Comparison of ENCODE assay signal across 17 cellular contexts in the genomic region with DNA sequence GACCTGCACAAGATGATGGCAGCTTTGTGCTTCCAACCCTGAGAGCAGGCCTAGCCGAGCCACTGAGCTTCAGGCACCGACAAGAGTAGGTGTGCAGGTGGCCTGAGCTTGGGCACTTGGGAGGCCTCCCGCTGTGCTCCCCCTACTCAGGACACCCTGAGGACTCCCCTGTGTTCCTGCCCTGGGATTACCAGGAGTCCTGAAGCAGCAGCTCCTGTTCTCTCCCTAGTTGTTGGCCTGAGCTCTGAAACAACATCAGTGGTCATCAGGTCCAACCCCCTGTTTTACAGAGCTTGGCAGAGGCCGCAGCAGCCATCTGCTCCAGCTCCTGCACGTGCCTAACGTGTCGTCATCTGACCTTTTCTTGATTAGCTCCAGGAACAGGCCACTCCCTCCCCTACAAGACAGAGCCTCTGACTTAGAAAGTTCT. TPM values are rescaled to one million over a fixed set of nuclear protein-coding genes. Genes with fewer than 3 reads are reported as not detected.
DNase-seq lines count a peak whose midpoint lies in the region; ATAC-seq and TF ChIP-seq lines count a peak whose summit lies in the region.
"Had no signal": no experiment of that assay in that cellular context is flagged by ENCODE, and none has a peak within 500 bp of the region (broad histone marks: within the 10 kb centered on the region; RNA-seq: fewer than 3 reads in every experiment).

No MANE protein-coding gene starts in this region.

- no peak for TF ChIP-seq EP300 in transverse colon (IDR thresholded peaks at IDR 0.05; ENCODE audit: low read depth)

- no peaks in the 10 kb centered on the region for H3K36me3 Mint-ChIP-seq in activated naive CD8-positive, alpha-beta T cell treated with anti-CD3 and anti-CD28 coated beads, Interleukin-2, amount 50 U/mL, for 24 hours (ENCODE audit: low read depth)
- H3K36me3 Mint-ChIP-seq in activated naive CD8-positive, alpha-beta T cell treated with anti-CD3 and anti-CD28 coated beads for 36 hours: no peaks in the 10 kb centered on the region
- no peaks in the 10 kb centered on the region for H3K36me3 Mint-ChIP-seq in activated T-helper 1 cell treated with anti-CD3 and anti-CD28 coated beads, Interleukin-12 subunit alpha, Interleukin-12 subunit beta, Interleukin-2, Interleukin-4 antibody, amounts not matched to agents 30 ng/mL and 10 ng/mL and 1 ng/mL, durations not matched to agents 14 hours and 24 hours and 36 hours (ENCODE audit: low read depth)
- H3K36me3 Mint-ChIP-seq: CD4-positive, alpha-beta memory T cell had no signal

- intact Hi-C loops in right lobe of liver (cut with DNase I) (loop anchor here in 1 of 2 donors (10.0 kb wide), 1 partner anchor 107 kb away; no protein-coding TSS in a partner anchor), transverse colon (cut with DNase I; ENCODE audit: low total_unique reads) (no loop called here)
- intact Hi-C loops in activated T-helper 1 cell treated with anti-CD3 and anti-CD28 coated beads, Interleukin-12 subunit alpha, Interleukin-12 subunit beta, Interleukin-2, Interleukin-4 antibody, amounts not matched to agents 30 ng/mL and 10 ng/mL and 1 ng/mL, durations not matched to agents 14 hours and 24 hours and 36 hours (cut with micrococcal nuclease): no loop called here

- H3K4me1 ChIP-seq in right lobe of liver (peaks cover 0 to 21% (median 6%) of the 10 kb centered on the region in 4 donors), transverse colon (peaks cover 0 to 13% (median 6%) of the 10 kb centered on the region in 4 donors)

- no CpG with 5 or more reads among the region's 7 CpGs for WGBS in right lobe of liver (ENCODE audit: insufficient coverage, low coverage, low lambda C conversion rate, missing lambda C conversion rate)
- 42 to 59% methylated on average over 4 to 7 of the region's 7 CpGs for WGBS in transverse colon (ENCODE audit: low coverage in 1 of 2), 2 donors

- no peaks in the 10 kb centered on the region for H3K4me1 Mint-ChIP-seq in activated naive CD8-positive, alpha-beta T cell treated with anti-CD3 and anti-CD28 coated beads, Interleukin-2, amount 50 U/mL, for 24 hours
- H3K4me1 Mint-ChIP-seq in activated naive CD8-positive, alpha-beta T cell treated with anti-CD3 and anti-CD28 coated beads for 36 hours: no peaks in the 10 kb centered on the region
- H3K4me1 Mint-ChIP-seq in activated T-helper 1 cell treated with anti-CD3 and anti-CD28 coated beads, Interleukin-12 subunit alpha, Interleukin-12 subunit beta, Interleukin-2, Interleukin-4 antibody, amounts not matched to agents 30 ng/mL and 10 ng/mL and 1 ng/mL, durations not matched to agents 14 hours and 24 hours and 36 hours (ENCODE audit: low read depth): no peaks in the 10 kb centered on the region
- H3K4me1 Mint-ChIP-seq: CD4-positive, alpha-beta memory T cell had no signal

- H3K4me3 ChIP-seq in fibroblast of mammary gland (ENCODE audit: control insufficient read depth, low read depth, low read length) (no peak overlapping the region), right lobe of liver (no peak overlapping the region), transverse colon (no peak overlapping the region)

- no peak for DNase-seq in activated naive CD8-positive, alpha-beta T cell treated with anti-CD3 and anti-CD28 coated beads, Interleukin-2, amount 50 U/mL, for 24 hours
- no peak for DNase-seq in activated naive CD8-positive, alpha-beta T cell treated with anti-CD3 and anti-CD28 coated beads for 36 hours
- DNase-seq in fibroblast of mammary gland (ENCODE audit: low read depth) (peak; percentile 87), right lobe of liver (peak in 1 of 3 donors; percentile 82), transverse colon (peak; percentile 46), NCI-H69 (lab: John Stamatoyannopoulos, UW) (no peak)
- no peak for DNase-seq in activated T-helper 1 cell treated with anti-CD3 and anti-CD28 coated beads, Interleukin-12 subunit alpha, Interleukin-12 subunit beta, Interleukin-2, Interleukin-4 antibody, amounts not matched to agents 30 ng/mL and 10 ng/mL and 1 ng/mL, durations not matched to agents 14 hours and 24 hours and 36 hours (ENCODE audit: low spot score)
- DNase-seq: 8988T; activated CD8-positive, alpha-beta memory T cell treated with anti-CD3 and anti-CD28 coated beads for 24 hours; activated gamma-delta T cell treated with Interleukin-2 at 50 U/mL for 16 hours; CD4-positive, alpha-beta memory T cell; kidney glomerular epithelial cell; NCI-H1105; NCI-H345; stimulated activated CD4-positive, alpha-beta T cell treated with anti-CD3 and anti-CD28 coated beads, Interleukin-2, amount 100 ng/mL, for 24 hours had no signal

- H3K36me3 ChIP-seq in right lobe of liver (no peaks in the 10 kb centered on the region), transverse colon (no peaks in the 10 kb centered on the region)

- no peak for TF ChIP-seq POLR2A in right lobe of liver (IDR thresholded peaks at IDR 0.05)
- no peak for TF ChIP-seq POLR2A in transverse colon (IDR thresholded peaks at IDR 0.05)

- TF ChIP-seq CTCF in fibroblast of mammary gland (conservative IDR thresholded peaks at IDR 0.05; ENCODE audit: control insufficient read depth, insufficient read depth, low read depth, low read length) (no peak), right lobe of liver (IDR thresholded peaks at IDR 0.05) (no peak), transverse colon (IDR thresholded peaks at IDR 0.05) (no peak)

- ATAC-seq in activated naive CD8-positive, alpha-beta T cell treated with anti-CD3 and anti-CD28 coated beads, Interleukin-2, amount 50 U/mL, for 24 hours: peak; percentile 38
- ATAC-seq in right lobe of liver: peak; percentile 31 to 68 (median 55)
- ATAC-seq in HG03378 (IDR thresholded peaks at IDR 0.05; ENCODE audit: unreplicated experiment): no peak

- no peaks in the 10 kb centered on the region for H3K9me3 Mint-ChIP-seq in activated naive CD8-positive, alpha-beta T cell treated with anti-CD3 and anti-CD28 coated beads, Interleukin-2, amount 50 U/mL, for 24 hours
- no peaks in the 10 kb centered on the region for H3K9me3 Mint-ChIP-seq in activated naive CD8-positive, alpha-beta T cell treated with anti-CD3 and anti-CD28 coated beads for 36 hours
- no peaks in the 10 kb centered on the region for H3K9me3 Mint-ChIP-seq in activated T-helper 1 cell treated with anti-CD3 and anti-CD28 coated beads, Interleukin-12 subunit alpha, Interleukin-12 subunit beta, Interleukin-2, Interleukin-4 antibody, amounts not matched to agents 30 ng/mL and 10 ng/mL and 1 ng/mL, durations not matched to agents 14 hours and 24 hours and 36 hours
- H3K9me3 Mint-ChIP-seq: CD4-positive, alpha-beta memory T cell had no signal

- H3K27me3 ChIP-seq in right lobe of liver (no peaks in the 10 kb centered on the region), transverse colon (no peaks in the 10 kb centered on the region)

- in situ Hi-C loops in transverse colon (cut with MboI; ENCODE audit: low pct_ligation_motif_present in 1 of 4, low pct_unique_long_range_greater_than_20kb in 1 of 4, low sequenced_read_pairs in 3 of 4): loop anchor here in 2 of 4 donors (25.0 kb wide), 1 partner anchor 319 kb away; no protein-coding TSS in a partner anchor

- H3K27me3 Mint-ChIP-seq in activated naive CD8-positive, alpha-beta T cell treated with anti-CD3 and anti-CD28 coated beads, Interleukin-2, amount 50 U/mL, for 24 hours: no peaks in the 10 kb centered on the region
- H3K27me3 Mint-ChIP-seq in activated naive CD8-positive, alpha-beta T cell treated with anti-CD3 and anti-CD28 coated beads for 36 hours: no peaks in the 10 kb centered on the region
- H3K27me3 Mint-ChIP-seq in activated T-helper 1 cell treated with anti-CD3 and anti-CD28 coated beads, Interleukin-12 subunit alpha, Interleukin-12 subunit beta, Interleukin-2, Interleukin-4 antibody, amounts not matched to agents 30 ng/mL and 10 ng/mL and 1 ng/mL, durations not matched to agents 14 hours and 24 hours and 36 hours (ENCODE audit: insufficient read depth): no peaks in the 10 kb centered on the region
- H3K27me3 Mint-ChIP-seq: CD4-positive, alpha-beta memory T cell had no signal

- H3K27ac Mint-ChIP-seq in activated naive CD8-positive, alpha-beta T cell treated with anti-CD3 and anti-CD28 coated beads, Interleukin-2, amount 50 U/mL, for 24 hours: no peak overlapping the region
- H3K27ac Mint-ChIP-seq in activated naive CD8-positive, alpha-beta T cell treated with anti-CD3 and anti-CD28 coated beads for 36 hours: no peak overlapping the region
- no peak overlapping the region for H3K27ac Mint-ChIP-seq in activated T-helper 1 cell treated with anti-CD3 and anti-CD28 coated beads, Interleukin-12 subunit alpha, Interleukin-12 subunit beta, Interleukin-2, Interleukin-4 antibody, amounts not matched to agents 30 ng/mL and 10 ng/mL and 1 ng/mL, durations not matched to agents 14 hours and 24 hours and 36 hours

- H3K27ac ChIP-seq in right lobe of liver: no peak overlapping the region
- no peak overlapping the region for H3K27ac ChIP-seq in transverse colon

- H3K4me3 Mint-ChIP-seq in activated naive CD8-positive, alpha-beta T cell treated with anti-CD3 and anti-CD28 coated beads, Interleukin-2, amount 50 U/mL, for 24 hours: no peak overlapping the region
- H3K4me3 Mint-ChIP-seq in activated naive CD8-positive, alpha-beta T cell treated with anti-CD3 and anti-CD28 coated beads for 36 hours: no peak overlapping the region
- H3K4me3 Mint-ChIP-seq in activated T-helper 1 cell treated with anti-CD3 and anti-CD28 coated beads, Interleukin-12 subunit alpha, Interleukin-12 subunit beta, Interleukin-2, Interleukin-4 antibody, amounts not matched to agents 30 ng/mL and 10 ng/mL and 1 ng/mL, durations not matched to agents 14 hours and 24 hours and 36 hours: no peak overlapping the region
- H3K4me3 Mint-ChIP-seq: CD4-positive, alpha-beta memory T cell had no signal

- H3K9me3 ChIP-seq in right lobe of liver (no peaks in the 10 kb centered on the region), transverse colon (no peaks in the 10 kb centered on the region)

RNA-seq across cellular contexts. Expression of gene MESP2, which starts 8.0 kb away (rescaled TPM):
- not detected for total RNA-seq in activated naive CD8-positive, alpha-beta T cell treated with anti-CD3 and anti-CD28 coated beads for 36 hours
- under 1 TPM in 1 of 6 experiments, not detected in 5; 0.12 TPM for total RNA-seq in right lobe of liver
- total RNA-seq in transverse colon: under 1 TPM in 2 of 4 donors, not detected in 2; 0.64 to 0.96 TPM
- total RNA-seq in activated T-helper 1 cell treated with anti-CD3 and anti-CD28 coated beads, Interleukin-12 subunit alpha, Interleukin-12 subunit beta, Interleukin-2, Interleukin-4 antibody, amounts not matched to agents 30 ng/mL and 10 ng/mL and 1 ng/mL, durations not matched to agents 14 hours and 24 hours and 36 hours: 0.10 TPM in 1 of 2 replicates, not detected in the other
- total RNA-seq: CD4-positive, alpha-beta memory T cell; renal cortical epithelial cell had no signal

RNA-seq across cellular contexts. Expression of gene MESP1, which starts 17.0 kb away (rescaled TPM):
- 1 to 10 TPM; 4.2 to 4.5 TPM for total RNA-seq in activated naive CD8-positive, alpha-beta T cell treated with anti-CD3 and anti-CD28 coated beads for 36 hours
- total RNA-seq in right lobe of liver (1 to 10 TPM in 5 of 6 experiments, under 1 TPM in 1; 0.86 to 3.0 (median 2.1) TPM), transverse colon (10 to 100 TPM in 3 of 4 donors, 1 to 10 TPM in 1; 8.6 to 13.5 (median 12.5) TPM)
- total RNA-seq in activated T-helper 1 cell treated with anti-CD3 and anti-CD28 coated beads, Interleukin-12 subunit alpha, Interleukin-12 subunit beta, Interleukin-2, Interleukin-4 antibody, amounts not matched to agents 30 ng/mL and 10 ng/mL and 1 ng/mL, durations not matched to agents 14 hours and 24 hours and 36 hours: 4.6 and 6.6 TPM in 2 replicates

RNA-seq across cellular contexts. Expression of gene ANPEP, which starts 46.6 kb away (rescaled TPM):
- total RNA-seq in activated naive CD8-positive, alpha-beta T cell treated with anti-CD3 and anti-CD28 coated beads for 36 hours: under 1 TPM in 1 of 2 experiments, not detected in 1; 0.27 TPM
- total RNA-seq in right lobe of liver (100 to 1,000 TPM; 204 to 386 (median 363) TPM), transverse colon (1,000 to 10,000 TPM in 1 of 4 donors, 100 to 1,000 TPM in 3; 133 to 1,054 (median 474) TPM)
- total RNA-seq in activated T-helper 1 cell treated with anti-CD3 and anti-CD28 coated beads, Interleukin-12 subunit alpha, Interleukin-12 subunit beta, Interleukin-2, Interleukin-4 antibody, amounts not matched to agents 30 ng/mL and 10 ng/mL and 1 ng/mL, durations not matched to agents 14 hours and 24 hours and 36 hours: 0.44 and 0.67 TPM in 2 replicates

Comparison
In these comparisons a context has a peak if more than half of its experiments do, and no peak if none do; other contexts are left out.
1. DNase-seq: peak in fibroblast of mammary gland (single experiment) and transverse colon (single experiment); none in activated naive CD8-positive, alpha-beta T cell treated with anti-CD3 and anti-CD28 coated beads, Interleukin-2, amount 50 U/mL, for 24 hours (single experiment), activated naive CD8-positive, alpha-beta T cell treated with anti-CD3 and anti-CD28 coated beads for 36 hours (single experiment), activated T-helper 1 cell treated with anti-CD3 and anti-CD28 coated beads, Interleukin-12 subunit alpha, Interleukin-12 subunit beta, Interleukin-2, Interleukin-4 antibody, amounts not matched to agents 30 ng/mL and 10 ng/mL and 1 ng/mL, durations not matched to agents 14 hours and 24 hours and 36 hours (single experiment) and NCI-H69 (single experiment).
2. RNA of gene ANPEP, which starts 46.6 kb away (total RNA-seq): 133 to 1,054 TPM in transverse colon and 204 to 386 TPM in right lobe of liver; 0.44 to 0.67 TPM in activated T-helper 1 cell treated with anti-CD3 and anti-CD28 coated beads, Interleukin-12 subunit alpha, Interleukin-12 subunit beta, Interleukin-2, Interleukin-4 antibody, amounts not matched to agents 30 ng/mL and 10 ng/mL and 1 ng/mL, durations not matched to agents 14 hours and 24 hours and 36 hours and 0.27 TPM in activated naive CD8-positive, alpha-beta T cell treated with anti-CD3 and anti-CD28 coated beads for 36 hours; every median in the first group is over 10 times any median in the second.